Comparison of ENCODE assay signal across 8 cellular contexts in the genomic region with DNA sequence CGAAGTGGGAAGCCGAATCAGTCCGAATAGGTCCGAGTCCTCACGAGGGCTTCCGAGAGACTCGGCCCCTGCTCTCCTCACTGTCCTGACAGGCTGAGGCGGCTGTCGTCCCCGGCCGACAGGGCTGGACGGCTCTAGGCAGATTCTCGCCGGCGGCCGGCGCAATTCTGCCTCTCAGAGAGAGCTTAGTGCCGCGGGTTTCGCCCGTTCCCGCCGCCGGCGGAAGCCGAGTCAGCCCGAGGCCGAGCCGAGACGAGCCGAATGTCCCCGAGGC. TPM values are rescaled to one million over a fixed set of nuclear protein-coding genes. Genes with fewer than 3 reads are reported as not detected.
A peak's percentile ranks its signal among the peaks of the same experiment; 100 is the strongest.
DNase-seq lines count a peak whose midpoint lies in the region; ATAC-seq and TF ChIP-seq lines count a peak whose summit lies in the region.

No MANE protein-coding gene starts in this region.

- H3K36me3 ChIP-seq in HUES64 (ENCODE audit: insufficient read depth, low read length) = peaks cover 10% of the 10 kb centered on the region
- no peaks in the 10 kb centered on the region for H3K36me3 ChIP-seq in mucosa of stomach (ENCODE audit: control insufficient read depth, insufficient read depth, low read length)

- DNase-seq in caudate nucleus (lab: John Stamatoyannopoulos, UW) (no peak), pons (ENCODE audit: low spot score) (no peak), NCI-H69 (lab: John Stamatoyannopoulos, UW) (no peak)
- no peak for DNase-seq in activated CD4-positive, CD25-positive, alpha-beta regulatory T cell treated with anti-CD3 and anti-CD28 coated beads, Interleukin-2, amount 50 U/mL, for 72 hours

- H3K4me1 ChIP-seq in HUES64 (ENCODE audit: insufficient read depth, low read length) (peaks cover 25% of the 10 kb centered on the region), mucosa of stomach (ENCODE audit: control insufficient read depth, insufficient read depth, low read length) (peaks cover 17% of the 10 kb centered on the region)

- H3K4me3 ChIP-seq in HUES64 (ENCODE audit: low read length) (peak overlapping the region; percentile 76), mucosa of stomach (ENCODE audit: low read length) (peak overlapping the region; percentile 10)

- H3K9me3 ChIP-seq in HUES64 (ENCODE audit: insufficient read depth, low read depth, low read length) = no peaks in the 10 kb centered on the region
- no peaks in the 10 kb centered on the region for H3K9me3 ChIP-seq in mucosa of stomach (ENCODE audit: control insufficient read depth, low read length)

- ATAC-seq in GM21360 (IDR thresholded peaks at IDR 0.05; ENCODE audit: unreplicated experiment) = no peak

- WGBS in HUES64 = under 1% methylated on average over 32 of the region's 32 CpGs

- H3K27ac ChIP-seq in 22Rv1 (peak overlapping the region; percentile 97), HUES64 (ENCODE audit: low read depth, low read length) (peak overlapping the region; percentile 99), caudate nucleus (ENCODE audit: low read depth, low read length) (peak overlapping the region; percentile 99)

- H3K27me3 ChIP-seq in HUES64 (ENCODE audit: insufficient read depth, low read length) = no peaks in the 10 kb centered on the region
- no peaks in the 10 kb centered on the region for H3K27me3 ChIP-seq in mucosa of stomach (ENCODE audit: control insufficient read depth, insufficient read depth, low read length)

- H3K9ac ChIP-seq in HUES64 (ENCODE audit: low read depth, low read length) (peak overlapping the region; percentile 99), mucosa of stomach (ENCODE audit: low read length) (peak overlapping the region; percentile 71)

- TF ChIP-seq CTCF in 22Rv1 (IDR thresholded peaks at IDR 0.05) = no peak

RNA-seq across cellular contexts. Expression of gene DEAF1, which starts 0.2 kb away (rescaled TPM):
- polyA plus RNA-seq in HUES64 (2013, experiment 1 of 2) = 41.2 TPM
- 53.1 TPM for polyA plus RNA-seq in HUES64 (2013, experiment 2 of 2)

RNA-seq across cellular contexts. Expression of gene TMEM80, which starts 0.3 kb away (rescaled TPM):
- 13.7 TPM for polyA plus RNA-seq in HUES64 (2013, experiment 1 of 2)
- 17.6 TPM for polyA plus RNA-seq in HUES64 (2013, experiment 2 of 2)

RNA-seq across cellular contexts. Expression of gene EPS8L2, which starts 10.8 kb away (rescaled TPM):
- 16.7 TPM for polyA plus RNA-seq in HUES64 (2013, experiment 1 of 2)
- 15.1 TPM for polyA plus RNA-seq in HUES64 (2013, experiment 2 of 2)

RNA-seq across cellular contexts. Expression of gene TALDO1, which starts 52.0 kb away (rescaled TPM):
- polyA plus RNA-seq in HUES64 (2013, experiment 1 of 2) = 182 TPM
- 176 TPM for polyA plus RNA-seq in HUES64 (2013, experiment 2 of 2)

RNA-seq across cellular contexts. Expression of gene DRD4, which starts 58.2 kb away (rescaled TPM):
- polyA plus RNA-seq in HUES64 (2013, experiment 1 of 2) = 2.0 TPM
- 2.2 TPM for polyA plus RNA-seq in HUES64 (2013, experiment 2 of 2)
